1 cellular context compared by ENCODE assay signal in genomic region chr9:68933434-68934318, GRCh38.
TF ChIP-seq lines count a peak whose summit lies in the region.

No MANE protein-coding gene starts in this region.

TF ChIP-seq in GM23338, 12 proteins besides CTCF, POLR2A, EP300 and RAD21 (continued from another document):
- no peak for TF ChIP-seq REST (IDR thresholded peaks at IDR 0.05; ENCODE audit: unreplicated experiment)
